ENCODE assay signal across 1 cellular context in the genomic region with DNA sequence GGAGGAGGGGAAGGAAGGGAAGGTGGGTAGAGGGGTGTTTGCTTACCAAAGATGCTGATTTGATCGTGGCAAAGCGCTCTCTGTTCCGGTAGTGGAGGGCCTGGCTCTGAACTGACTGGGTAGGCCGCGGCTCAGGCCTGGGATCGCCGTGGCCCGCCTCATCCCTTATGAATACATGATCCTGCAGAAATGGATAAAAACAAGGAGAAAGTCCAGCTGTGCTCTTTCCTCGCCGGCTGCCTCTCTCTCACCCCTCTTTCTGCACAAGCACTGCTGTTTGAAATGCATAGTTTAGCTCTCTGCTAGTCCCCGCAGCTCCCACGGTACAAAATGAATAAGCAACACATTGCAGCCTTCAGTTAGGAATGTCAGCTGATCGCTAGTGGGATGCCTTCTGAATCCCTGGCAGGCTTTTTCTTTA.
TF ChIP-seq lines count a peak whose summit lies in the region.

No MANE protein-coding gene starts in this region.

TF ChIP-seq in GM23338, 12 proteins besides CTCF, POLR2A, EP300 and RAD21 (continued from another document):
- TF ChIP-seq, protein P1, sequence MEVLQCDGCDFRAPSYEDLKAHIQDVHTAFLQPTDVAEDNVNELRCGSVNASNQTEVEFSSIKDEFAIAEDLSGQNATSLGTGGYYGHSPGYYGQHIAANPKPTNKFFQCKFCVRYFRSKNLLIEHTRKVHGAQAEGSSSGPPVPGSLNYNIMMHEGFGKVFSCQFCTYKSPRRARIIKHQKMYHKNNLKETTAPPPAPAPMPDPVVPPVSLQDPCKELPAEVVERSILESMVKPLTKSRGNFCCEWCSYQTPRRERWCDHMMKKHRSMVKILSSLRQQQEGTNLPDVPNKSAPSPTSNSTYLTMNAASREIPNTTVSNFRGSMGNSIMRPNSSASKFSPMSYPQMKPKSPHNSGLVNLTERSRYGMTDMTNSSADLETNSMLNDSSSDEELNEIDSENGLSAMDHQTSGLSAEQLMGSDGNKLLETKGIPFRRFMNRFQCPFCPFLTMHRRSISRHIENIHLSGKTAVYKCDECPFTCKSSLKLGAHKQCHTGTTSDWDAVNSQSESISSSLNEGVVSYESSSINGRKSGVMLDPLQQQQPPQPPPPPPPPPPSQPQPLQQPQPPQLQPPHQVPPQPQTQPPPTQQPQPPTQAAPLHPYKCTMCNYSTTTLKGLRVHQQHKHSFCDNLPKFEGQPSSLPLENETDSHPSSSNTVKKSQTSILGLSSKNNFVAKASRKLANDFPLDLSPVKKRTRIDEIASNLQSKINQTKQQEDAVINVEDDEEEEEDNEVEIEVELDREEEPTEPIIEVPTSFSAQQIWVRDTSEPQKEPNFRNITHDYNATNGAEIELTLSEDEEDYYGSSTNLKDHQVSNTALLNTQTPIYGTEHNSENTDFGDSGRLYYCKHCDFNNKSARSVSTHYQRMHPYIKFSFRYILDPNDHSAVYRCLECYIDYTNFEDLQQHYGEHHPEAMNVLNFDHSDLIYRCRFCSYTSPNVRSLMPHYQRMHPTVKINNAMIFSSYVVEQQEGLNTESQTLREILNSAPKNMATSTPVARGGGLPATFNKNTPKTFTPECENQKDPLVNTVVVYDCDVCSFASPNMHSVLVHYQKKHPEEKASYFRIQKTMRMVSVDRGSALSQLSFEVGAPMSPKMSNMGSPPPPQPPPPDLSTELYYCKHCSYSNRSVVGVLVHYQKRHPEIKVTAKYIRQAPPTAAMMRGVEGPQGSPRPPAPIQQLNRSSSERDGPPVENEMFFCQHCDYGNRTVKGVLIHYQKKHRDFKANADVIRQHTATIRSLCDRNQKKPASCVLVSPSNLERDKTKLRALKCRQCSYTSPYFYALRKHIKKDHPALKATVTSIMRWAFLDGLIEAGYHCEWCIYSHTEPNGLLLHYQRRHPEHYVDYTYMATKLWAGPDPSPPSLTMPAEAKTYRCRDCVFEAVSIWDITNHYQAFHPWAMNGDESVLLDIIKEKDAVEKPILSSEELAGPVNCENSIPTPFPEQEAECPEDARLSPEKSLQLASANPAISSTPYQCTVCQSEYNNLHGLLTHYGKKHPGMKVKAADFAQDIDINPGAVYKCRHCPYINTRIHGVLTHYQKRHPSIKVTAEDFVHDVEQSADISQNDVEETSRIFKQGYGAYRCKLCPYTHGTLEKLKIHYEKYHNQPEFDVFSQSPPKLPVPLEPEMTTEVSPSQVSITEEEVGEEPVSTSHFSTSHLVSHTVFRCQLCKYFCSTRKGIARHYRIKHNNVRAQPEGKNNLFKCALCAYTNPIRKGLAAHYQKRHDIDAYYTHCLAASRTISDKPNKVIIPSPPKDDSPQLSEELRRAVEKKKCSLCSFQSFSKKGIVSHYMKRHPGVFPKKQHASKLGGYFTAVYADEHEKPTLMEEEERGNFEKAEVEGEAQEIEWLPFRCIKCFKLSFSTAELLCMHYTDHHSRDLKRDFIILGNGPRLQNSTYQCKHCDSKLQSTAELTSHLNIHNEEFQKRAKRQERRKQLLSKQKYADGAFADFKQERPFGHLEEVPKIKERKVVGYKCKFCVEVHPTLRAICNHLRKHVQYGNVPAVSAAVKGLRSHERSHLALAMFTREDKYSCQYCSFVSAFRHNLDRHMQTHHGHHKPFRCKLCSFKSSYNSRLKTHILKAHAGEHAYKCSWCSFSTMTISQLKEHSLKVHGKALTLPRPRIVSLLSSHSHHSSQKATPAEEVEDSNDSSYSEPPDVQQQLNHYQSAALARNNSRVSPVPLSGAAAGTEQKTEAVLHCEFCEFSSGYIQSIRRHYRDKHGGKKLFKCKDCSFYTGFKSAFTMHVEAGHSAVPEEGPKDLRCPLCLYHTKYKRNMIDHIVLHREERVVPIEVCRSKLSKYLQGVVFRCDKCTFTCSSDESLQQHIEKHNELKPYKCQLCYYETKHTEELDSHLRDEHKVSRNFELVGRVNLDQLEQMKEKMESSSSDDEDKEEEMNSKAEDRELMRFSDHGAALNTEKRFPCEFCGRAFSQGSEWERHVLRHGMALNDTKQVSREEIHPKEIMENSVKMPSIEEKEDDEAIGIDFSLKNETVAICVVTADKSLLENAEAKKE (CRISPR knock-in tag; IDR thresholded peaks at IDR 0.05) = no peak
- no peak for TF ChIP-seq ZNF114 (CRISPR knock-in tag; IDR thresholded peaks at IDR 0.05)
